11 cellular contexts compared by ENCODE assay signal in the genomic region with DNA sequence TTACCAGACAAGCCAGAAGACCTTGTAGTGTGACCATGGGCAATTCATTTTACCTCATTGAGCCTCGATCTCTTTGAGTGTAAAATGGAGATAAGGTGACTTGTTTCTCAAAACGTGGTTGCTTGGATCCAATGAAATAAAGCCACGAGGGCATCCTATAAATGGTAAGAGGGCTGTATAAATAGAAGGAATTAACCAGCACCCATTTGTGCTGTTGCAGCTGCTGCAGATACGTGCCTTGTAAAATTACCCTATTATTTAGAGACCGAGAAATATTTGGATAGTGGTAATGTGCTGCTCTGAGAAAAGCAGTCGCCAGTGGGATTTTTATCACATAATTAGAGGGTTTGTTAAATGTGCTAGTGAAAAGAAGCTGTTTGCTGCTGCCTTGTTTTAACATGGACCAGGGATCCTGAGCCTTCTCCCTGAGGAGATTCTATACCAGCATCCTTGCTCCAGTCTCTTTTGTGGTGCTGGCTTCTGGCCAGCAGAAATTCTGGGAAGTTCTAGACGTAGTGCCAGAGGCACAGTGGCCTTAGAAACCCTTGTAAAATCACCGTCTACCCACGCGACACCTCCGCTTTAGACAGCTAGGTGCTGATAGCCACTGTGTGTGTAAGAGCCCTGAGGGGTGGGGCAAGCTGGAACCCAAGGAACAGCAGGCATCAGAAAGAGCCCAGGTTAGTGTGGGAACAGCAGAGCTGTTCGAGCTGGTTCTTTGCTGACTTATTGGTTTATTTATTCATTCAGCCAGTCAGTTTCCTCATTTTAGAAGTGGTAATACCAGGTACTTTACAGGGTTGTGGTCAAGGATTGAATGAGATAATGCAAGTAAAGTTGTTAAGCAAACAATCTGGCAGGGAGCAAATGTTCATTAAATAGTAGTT.
DNase-seq lines count a peak whose midpoint lies in the region; ATAC-seq and TF ChIP-seq lines count a peak whose summit lies in the region.
"Had no signal": no experiment of that assay in that cellular context is flagged by ENCODE, and none has a peak within 500 bp of the region (broad histone marks: within the 10 kb centered on the region; RNA-seq: fewer than 3 reads in every experiment).

No MANE protein-coding gene starts in this region.

- peak overlapping the region; percentile 52 for H3K4me2 ChIP-seq in PC-9

- H3K27ac Mint-ChIP-seq in immature natural killer cell, result no peak overlapping the region
- H3K27ac Mint-ChIP-seq: activated naive CD4-positive, alpha-beta T cell treated with anti-CD3 and anti-CD28 coated beads, Interleukin-2, amount 50 U/mL, for 24 hours; mesothelial cell of epicardium had no signal

- H3K27me3 ChIP-seq in right atrium auricular region (no peaks in the 10 kb centered on the region), PC-9 (ENCODE audit: insufficient read depth, low read depth) (no peaks in the 10 kb centered on the region), kidney epithelial cell (ENCODE audit: control insufficient read depth, insufficient read depth, low read length) (no peaks in the 10 kb centered on the region), upper lobe of right lung (no peaks in the 10 kb centered on the region)

- H3K9me3 Mint-ChIP-seq in immature natural killer cell, result no peaks in the 10 kb centered on the region
- H3K9me3 Mint-ChIP-seq: activated naive CD4-positive, alpha-beta T cell treated with anti-CD3 and anti-CD28 coated beads, Interleukin-2, amount 50 U/mL, for 24 hours; mesothelial cell of epicardium had no signal

- POLR2A ChIA-PET in PC-9 (lab: Charles Lee; ENCODE audit: unreplicated experiment), result no interaction called here

- H3K4me1 Mint-ChIP-seq in immature natural killer cell, result no peaks in the 10 kb centered on the region
- H3K4me1 Mint-ChIP-seq: activated naive CD4-positive, alpha-beta T cell treated with anti-CD3 and anti-CD28 coated beads, Interleukin-2, amount 50 U/mL, for 24 hours had no signal

- intact Hi-C loops in Right ventricle myocardium inferior (cut with DNase I), result no loop called here
- intact Hi-C loops in PC-9 (cut with micrococcal nuclease; ENCODE audit: unreplicated experiment), result no loop called here
- intact Hi-C loops in upper lobe of right lung (cut with DNase I), result no loop called here

- no peak overlapping the region for H3K4me3 Mint-ChIP-seq in immature natural killer cell
- H3K4me3 Mint-ChIP-seq: activated naive CD4-positive, alpha-beta T cell treated with anti-CD3 and anti-CD28 coated beads, Interleukin-2, amount 50 U/mL, for 24 hours; mesothelial cell of epicardium had no signal

- H3K9me3 ChIP-seq in right atrium auricular region (no peaks in the 10 kb centered on the region), PC-9 (ENCODE audit: insufficient read depth, low read depth) (no peaks in the 10 kb centered on the region), upper lobe of right lung (no peaks in the 10 kb centered on the region)

- CTCF ChIA-PET in PC-9 (lab: Charles Lee), result no interaction called here

- no peak for DNase-seq in Right ventricle myocardium inferior (ENCODE audit: missing footprints)
- no peak for DNase-seq in right atrium auricular region (ENCODE audit: low spot score)
- DNase-seq in PC-9, result peak in 1 of 2 experiments; percentile 97
- DNase-seq in kidney epithelial cell (ENCODE audit: low read depth), result peak; percentile 29
- DNase-seq in upper lobe of right lung, result peak; percentile 77
- no peak for DNase-seq in immature natural killer cell
- DNase-seq: stimulated activated CD4-positive, alpha-beta T cell treated with anti-CD3 and anti-CD28 coated beads, Interleukin-2, amount 100 ng/mL, for 24 hours had no signal

- H4K20me1 ChIP-seq in PC-9 (ENCODE audit: insufficient read depth), result 0 out of 2 replicates have a peak, but pooled peaks cover 19% of the 10 kb centered on the region

- no peak overlapping the region for H3K4me3 ChIP-seq in right atrium auricular region
- no peak overlapping the region for H3K4me3 ChIP-seq in PC-9
- H3K4me3 ChIP-seq in kidney epithelial cell (ENCODE audit: low read depth, low read length), result no peak overlapping the region
- H3K4me3 ChIP-seq in upper lobe of right lung, result no peak overlapping the region

- TF ChIP-seq CTCF in right atrium auricular region (IDR thresholded peaks at IDR 0.05), result no peak
- TF ChIP-seq CTCF in PC-9 (conservative IDR thresholded peaks at IDR 0.05), result no peak; the same call in 1 of the 2 replicates
- no peak for TF ChIP-seq CTCF in kidney epithelial cell (IDR thresholded peaks at IDR 0.05; ENCODE audit: insufficient read depth, low read length, poor library complexity, severe bottlenecking)
- no peak for TF ChIP-seq CTCF in upper lobe of right lung (IDR thresholded peaks at IDR 0.05)

- H2AFZ ChIP-seq in PC-9, result no peak overlapping the region

- H3K36me3 Mint-ChIP-seq in immature natural killer cell, result no peaks in the 10 kb centered on the region
- H3K36me3 Mint-ChIP-seq: activated naive CD4-positive, alpha-beta T cell treated with anti-CD3 and anti-CD28 coated beads, Interleukin-2, amount 50 U/mL, for 24 hours; mesothelial cell of epicardium had no signal

- H3K4me1 ChIP-seq in right atrium auricular region (peaks cover 0 to 10% of the 10 kb centered on the region in 2 donors), PC-9 (replicated peaks; ENCODE audit: insufficient read depth) (peaks cover 33% of the 10 kb centered on the region), upper lobe of right lung (peaks cover 9% of the 10 kb centered on the region)

- H3F3A ChIP-seq in PC-9 (ENCODE audit: insufficient read depth, low read depth), result peaks cover 23% of the 10 kb centered on the region

- peaks cover 0 to 9% (median 3%) of the 10 kb centered on the region in 3 donors for H3K27me3 Mint-ChIP-seq in immature natural killer cell (ENCODE audit: low read depth in 3 of 3)

- H3K36me3 ChIP-seq in right atrium auricular region (no peaks in the 10 kb centered on the region), PC-9 (ENCODE audit: low read depth) (no peaks in the 10 kb centered on the region; the same call in 1 of the 2 replicates), kidney epithelial cell (ENCODE audit: control insufficient read depth, insufficient read depth, low read length) (no peaks in the 10 kb centered on the region), upper lobe of right lung (no peaks in the 10 kb centered on the region)

- H3K27ac ChIP-seq in right atrium auricular region, result no peak overlapping the region
- peak overlapping the region; percentile 60 for H3K27ac ChIP-seq in PC-9
- H3K27ac ChIP-seq in upper lobe of right lung, result peak overlapping the region; percentile 38

- no TSS peak for BruUV-seq in PC-9 (replicated peaks; lab: Mats Ljungman, UMichigan)

- peak; percentile 71 for ATAC-seq in Right ventricle myocardium inferior
- peak; percentile 96 for ATAC-seq in upper lobe of right lung
- ATAC-seq in GM18858 (IDR thresholded peaks at IDR 0.05; ENCODE audit: unreplicated experiment), result no peak
- no peak for ATAC-seq in GM19452 (IDR thresholded peaks at IDR 0.05; ENCODE audit: unreplicated experiment)

- H3K9me2 ChIP-seq in PC-9 (ENCODE audit: insufficient read depth), result no peaks in the 10 kb centered on the region

- H3K79me2 ChIP-seq in PC-9 (ENCODE audit: low read depth), result peaks cover 93% of the 10 kb centered on the region

Comparison
In these comparisons a context has a peak if more than half of its experiments do, and no peak if none do; other contexts are left out.
1. ATAC-seq: peak in Right ventricle myocardium inferior (single experiment) and upper lobe of right lung (single experiment); none in GM18858 (single experiment) and GM19452 (single experiment).
2. DNase-seq: peak in kidney epithelial cell (single experiment) and upper lobe of right lung (single experiment); none in Right ventricle myocardium inferior (single experiment), right atrium auricular region (single experiment) and immature natural killer cell (0 of 3).
3. H3K27ac ChIP-seq: peak in PC-9 (single experiment) and upper lobe of right lung (single experiment); none in right atrium auricular region (0 of 2).